In the genomic region with DNA sequence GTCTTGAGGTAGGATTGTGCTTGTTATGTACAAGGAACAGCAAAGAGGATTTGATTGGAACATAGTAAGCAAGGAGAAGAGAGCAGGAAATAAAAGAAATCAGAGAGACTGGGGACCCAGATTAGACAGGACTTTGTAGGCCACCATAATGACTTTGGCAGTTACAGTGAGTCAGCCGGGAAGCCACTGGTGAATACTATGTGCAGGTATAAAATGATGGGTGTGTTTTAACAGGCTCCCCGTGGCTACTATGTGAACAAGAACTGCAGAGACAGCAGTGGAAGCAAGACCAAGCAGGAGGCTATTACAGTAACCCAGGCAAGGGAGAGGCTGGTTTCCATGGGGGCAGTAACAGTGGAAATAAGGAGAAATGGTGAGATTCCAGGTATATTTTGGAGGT, we compare ENCODE assay signal across 17 cellular contexts. TPM values are rescaled to one million over a fixed set of nuclear protein-coding genes. Genes with fewer than 3 reads are reported as not detected.
DNase-seq lines count a peak whose midpoint lies in the region; ATAC-seq and TF ChIP-seq lines count a peak whose summit lies in the region.
"Had no signal": no experiment of that assay in that cellular context is flagged by ENCODE, and none has a peak within 500 bp of the region (broad histone marks: within the 10 kb centered on the region; RNA-seq: fewer than 3 reads in every experiment).

No MANE protein-coding gene starts in this region.

- H3K36me3 ChIP-seq in esophagus squamous epithelium (peaks cover 4 to 52% (median 7%) of the 10 kb centered on the region in 3 donors), left lung (peaks cover 0 to 88% of the 10 kb centered on the region in 2 donors)

- H3K9me3 Mint-ChIP-seq in brain (no peaks in the 10 kb centered on the region), CD14-positive monocyte (no peaks in the 10 kb centered on the region)
- H3K9me3 Mint-ChIP-seq in stimulated activated effector memory CD8-positive, alpha-beta T cell treated with anti-CD3 and anti-CD28 coated beads, Interleukin-12 subunit alpha, Interleukin-12 subunit beta, amount 100 ng/mL, for 72 hours = no peaks in the 10 kb centered on the region

- POLR2A ChIA-PET in RWPE1 (lab: Yijun Ruan, JAX; ENCODE audit: low non-redundant PET) = no interaction called here

- H3K27me3 Mint-ChIP-seq in brain (no peaks in the 10 kb centered on the region), CD14-positive monocyte (ENCODE audit: low read depth in 3 of 3) (peaks cover 0 to 2% (median 0%) of the 10 kb centered on the region in 3 donors)

- H3K27me3 ChIP-seq in esophagus squamous epithelium = no peaks in the 10 kb centered on the region
- H3K27me3 ChIP-seq in left lung = no peaks in the 10 kb centered on the region

- H3K27ac Mint-ChIP-seq in brain (peak overlapping the region in 3 of 5 experiments; percentile 6 to 40 (median 25)), CD14-positive monocyte (peak overlapping the region in 2 of 7 donors; percentile 3 to 7)
- peak overlapping the region; percentile 0 for H3K27ac Mint-ChIP-seq in stimulated activated effector memory CD8-positive, alpha-beta T cell treated with anti-CD3 and anti-CD28 coated beads, Interleukin-12 subunit alpha, Interleukin-12 subunit beta, amount 100 ng/mL, for 72 hours

- no peak for ATAC-seq in stimulated activated effector memory CD8-positive, alpha-beta T cell treated with anti-CD3 and anti-CD28 coated beads, Interleukin-12 subunit alpha, Interleukin-12 subunit beta, amount 100 ng/mL, for 72 hours
- no peak for ATAC-seq in left lung
- no peak for ATAC-seq in Right ventricle myocardium superior (ENCODE audit: poor library complexity)
- ATAC-seq: K562, Panc1 had no signal

- no peak for DNase-seq in RWPE1 (ENCODE audit: low spot score)
- DNase-seq in esophagus squamous epithelium (lab: John Stamatoyannopoulos, UW) = no peak
- DNase-seq in stimulated activated effector memory CD8-positive, alpha-beta T cell treated with anti-CD3 and anti-CD28 coated beads, Interleukin-12 subunit alpha, Interleukin-12 subunit beta, amount 100 ng/mL, for 72 hours (ENCODE audit: low spot score in 2 of 2) = no peak
- DNase-seq in left lung = no peak
- no peak for DNase-seq in CD14-positive monocyte (ENCODE audit: low spot score)
- DNase-seq in NCI-H1694 (lab: John Stamatoyannopoulos, UW) = no peak
- no peak for DNase-seq in Right ventricle myocardium superior
- DNase-seq: DMS 273 treated with DMSO at 0.1 percent for 48 hours, GM23248, NCI-H1436 treated with DMSO at 0.1 percent for 48 hours, NCI-H2171, NCI-H82, SIG-M5 had no signal

- no peak for TF ChIP-seq POLR2A in esophagus squamous epithelium (IDR thresholded peaks at IDR 0.05)

- H3K4me1 ChIP-seq in esophagus squamous epithelium = peaks cover 0 to 56% (median 22%) of the 10 kb centered on the region in 3 donors
- H3K4me1 ChIP-seq in left lung = peaks cover 0 to 3% of the 10 kb centered on the region in 2 donors

- H3K4me3 ChIP-seq in esophagus squamous epithelium (no peak overlapping the region), left lung (no peak overlapping the region)
- H3K4me3 ChIP-seq: GM23248, K562 had no signal

- intact Hi-C loops in esophagus squamous epithelium (cut with DNase I) (no loop called here), left lung (cut with DNase I) (no loop called here), CD14-positive monocyte (cut with micrococcal nuclease) (no loop called here), Right ventricle myocardium superior (cut with DNase I) (no loop called here)

- H3K4me3 Mint-ChIP-seq in brain (no peak overlapping the region), CD14-positive monocyte (no peak overlapping the region)
- H3K4me3 Mint-ChIP-seq in stimulated activated effector memory CD8-positive, alpha-beta T cell treated with anti-CD3 and anti-CD28 coated beads, Interleukin-12 subunit alpha, Interleukin-12 subunit beta, amount 100 ng/mL, for 72 hours = no peak overlapping the region

- no peaks in the 10 kb centered on the region for H3K4me1 Mint-ChIP-seq in brain
- peaks cover 12% of the 10 kb centered on the region for H3K4me1 Mint-ChIP-seq in stimulated activated effector memory CD8-positive, alpha-beta T cell treated with anti-CD3 and anti-CD28 coated beads, Interleukin-12 subunit alpha, Interleukin-12 subunit beta, amount 100 ng/mL, for 72 hours
- H3K4me1 Mint-ChIP-seq in CD14-positive monocyte = peaks cover 4% of the 10 kb centered on the region

- peak overlapping the region; percentile 62; the same call in 1 of the 2 replicates for H3K27ac ChIP-seq in RWPE1
- H3K27ac ChIP-seq in esophagus squamous epithelium = peak overlapping the region in 3 of 4 donors; percentile 57 to 91 (median 85)
- no peak overlapping the region for H3K27ac ChIP-seq in left lung
- H3K27ac ChIP-seq: GM23248, HL-60 had no signal

- TF ChIP-seq CTCF in RWPE1 (conservative IDR thresholded peaks at IDR 0.05; ENCODE audit: low read depth) (no peak), brain (conservative IDR thresholded peaks at IDR 0.05) (no peak), esophagus squamous epithelium (IDR thresholded peaks at IDR 0.05) (no peak), left lung (IDR thresholded peaks at IDR 0.05) (no peak), CD14-positive monocyte (IDR thresholded peaks at IDR 0.05) (no peak)

- CTCF ChIA-PET in RWPE1 (lab: Yijun Ruan, JAX) = no interaction called here

- H3K9me3 ChIP-seq in esophagus squamous epithelium = no peaks in the 10 kb centered on the region
- no peaks in the 10 kb centered on the region for H3K9me3 ChIP-seq in left lung

- H3K36me3 Mint-ChIP-seq in brain = peaks cover 55% of the 10 kb centered on the region
- peaks cover 71% of the 10 kb centered on the region for H3K36me3 Mint-ChIP-seq in stimulated activated effector memory CD8-positive, alpha-beta T cell treated with anti-CD3 and anti-CD28 coated beads, Interleukin-12 subunit alpha, Interleukin-12 subunit beta, amount 100 ng/mL, for 72 hours
- H3K36me3 Mint-ChIP-seq in CD14-positive monocyte = peaks cover 80 to 92% of the 10 kb centered on the region in 2 donors

- WGBS in esophagus squamous epithelium, 2 donors = 44 to 54% methylated on average over 2 of the region's 2 CpGs

RNA-seq across cellular contexts. Expression of a gene that starts 55.2 kb away (rescaled TPM):
- polyA plus RNA-seq in brain (ENCODE audit: insufficient read depth, low read depth, low replicate concordance) = 102 TPM
- 100 to 1,000 TPM in 1 of 4 donors, 10 to 100 TPM in 3; 81.6 to 125 (median 92.4) TPM for total RNA-seq in esophagus squamous epithelium
- total RNA-seq in left lung = 100 to 1,000 TPM; 121 to 126 TPM
- polyA plus RNA-seq in CD14-positive monocyte = 10 to 100 TPM; 86.5 to 88.0 TPM
- total RNA-seq in Right ventricle myocardium superior = 188 TPM

Comparison
In these comparisons a context has a peak if more than half of its experiments do, and no peak if none do; other contexts are left out.
1. H3K27ac ChIP-seq: peak in RWPE1 (single experiment) and esophagus squamous epithelium (3 of 4); none in left lung (0 of 2).